30 cellular contexts compared by ENCODE assay signal in genomic region chr12:53550595-53550994, GRCh38. TPM values are rescaled to one million over a fixed set of nuclear protein-coding genes. Genes with fewer than 3 reads are reported as not detected.
A peak's percentile ranks its signal among the peaks of the same experiment; 100 is the strongest.
DNase-seq lines count a peak whose midpoint lies in the region; ATAC-seq and TF ChIP-seq lines count a peak whose summit lies in the region.
"Had no signal": no experiment of that assay in that cellular context is flagged by ENCODE, and none has a peak within 500 bp of the region (broad histone marks: within the 10 kb centered on the region; RNA-seq: fewer than 3 reads in every experiment).

No MANE protein-coding gene starts in this region.

- no peaks in the 10 kb centered on the region for H3K9me3 ChIP-seq in PC-3 (ENCODE audit: low read length)
- no peaks in the 10 kb centered on the region for H3K9me3 ChIP-seq in hepatocyte (ENCODE audit: low read depth)
- H3K9me3 ChIP-seq: heart left ventricle, Peyer's patch, right atrium auricular region, SJSA1, thoracic aorta had no signal

- no peak overlapping the region for H3K9ac ChIP-seq in PC-3 (ENCODE audit: low read length)

- ATAC-seq in PC-3: peak; percentile 95
- ATAC-seq in left colon: peak; percentile 78
- no peak for ATAC-seq in HG02981 (IDR thresholded peaks at IDR 0.05; ENCODE audit: unreplicated experiment)
- ATAC-seq: heart left ventricle, left cardiac atrium had no signal

- no TSS peak for BruUV-seq in PC-3 (replicated peaks; lab: Mats Ljungman, UMichigan)

- TF ChIP-seq CTCF in PC-3 (conservative IDR thresholded peaks at IDR 0.05; ENCODE audit: low read depth, low read length) (no peak), chondrocyte (IDR thresholded peaks at IDR 0.05) (no peak), hepatocyte (IDR thresholded peaks at IDR 0.05; ENCODE audit: poor library complexity) (no peak)

- no peaks in the 10 kb centered on the region for H3F3A ChIP-seq in PC-3 (ENCODE audit: low read length, unreplicated experiment)

- H3K79me2 ChIP-seq in PC-3 (ENCODE audit: low read length): no peaks in the 10 kb centered on the region
- peaks cover 3% of the 10 kb centered on the region for H3K79me2 ChIP-seq in hepatocyte

- H3K4me1 Mint-ChIP-seq in chondrocyte (ENCODE audit: low read depth): peaks cover 11% of the 10 kb centered on the region
- H3K4me1 Mint-ChIP-seq: naive B cell had no signal

- no peak overlapping the region for H3K4me3 Mint-ChIP-seq in chondrocyte (ENCODE audit: unreplicated experiment)
- H3K4me3 Mint-ChIP-seq: memory B cell, naive B cell had no signal

- H4K20me1 ChIP-seq in PC-3 (ENCODE audit: low read length) (no peaks in the 10 kb centered on the region), hepatocyte (ENCODE audit: insufficient read depth, poor library complexity, severe bottlenecking) (no peaks in the 10 kb centered on the region)

- H3K9me3 Mint-ChIP-seq in chondrocyte (ENCODE audit: low read depth): no peaks in the 10 kb centered on the region
- H3K9me3 Mint-ChIP-seq: memory B cell, naive B cell had no signal

- no peaks in the 10 kb centered on the region; the same call in 1 of the 2 replicates for H3K36me3 ChIP-seq in PC-3 (ENCODE audit: low read depth, low read length)
- no peaks in the 10 kb centered on the region for H3K36me3 ChIP-seq in hepatocyte (replicated peaks; ENCODE audit: insufficient read depth, low read depth)

- H3K27ac ChIP-seq in PC-3 (ENCODE audit: low read length) (0 out of 2 replicates have a peak overlapping the region, but pooled peaks have one; percentile 1), hepatocyte (no peak overlapping the region)
- H3K27ac ChIP-seq: cardiac muscle cell, heart left ventricle, right atrium auricular region, SJSA1, thoracic aorta had no signal

- H3K27me3 ChIP-seq in PC-3 (ENCODE audit: low read length) (no peaks in the 10 kb centered on the region), hepatocyte (no peaks in the 10 kb centered on the region)
- H3K27me3 ChIP-seq: cardiac muscle cell, heart left ventricle, Peyer's patch, right atrium auricular region, SJSA1 had no signal

- H3K9me2 ChIP-seq in PC-3 (replicated peaks; ENCODE audit: low read length): no peaks in the 10 kb centered on the region
- no peaks in the 10 kb centered on the region for H3K9me2 ChIP-seq in hepatocyte (replicated peaks; ENCODE audit: insufficient read depth)

- H3K36me3 Mint-ChIP-seq in chondrocyte (ENCODE audit: low read depth): peaks cover 12% of the 10 kb centered on the region
- H3K36me3 Mint-ChIP-seq: naive B cell had no signal

- H3K4me3 ChIP-seq in PC-3 (ENCODE audit: low read length) (no peak overlapping the region), hepatocyte (no peak overlapping the region)
- H3K4me3 ChIP-seq: cardiac muscle cell, heart left ventricle, Peyer's patch, right atrium auricular region, SJSA1, thoracic aorta had no signal

- DNase-seq in ELR (ENCODE audit: low read depth): peak; percentile 26
- peak; percentile 71 for DNase-seq in PC-3
- no peak for DNase-seq in chondrocyte (ENCODE audit: low spot score)
- no peak for DNase-seq in left colon
- DNase-seq in hepatocyte (ENCODE audit: low spot score): no peak
- DNase-seq in NCI-H187 (lab: John Stamatoyannopoulos, UW): no peak
- DNase-seq in HPDE6-E6E7 (ENCODE audit: extremely low spot score): no peak
- DNase-seq: activated CD4-positive, alpha-beta T cell treated with anti-CD3 and anti-CD28 coated beads for 4 hours; activated CD8-positive, alpha-beta memory T cell treated with anti-CD3 and anti-CD28 coated beads for 24 hours; activated gamma-delta T cell; activated T-cell treated with anti-CD3 and anti-CD28 coated beads, Interleukin-2, amount 50 U/mL, for 1 hour; HCEC 1CT; heart left ventricle; left cardiac atrium; naive B cell; NCI-H1436 treated with DMSO at 0.1 percent for 48 hours; NCI-H524; nucleus accumbens; Peyer's patch; stimulated activated naive CD4-positive, alpha-beta T cell treated with Interleukin-2 at 50 U/mL for 16 hours had no signal

- POLR2A ChIA-PET in PC-3 (lab: Charles Lee; ENCODE audit: unreplicated experiment): interaction anchor here (0.5 to 0.6 kb wide), 2 partner anchors 22 to 78 kb away, joined by 3 to 5 read pairs; no protein-coding TSS in a partner anchor

- no peak overlapping the region for H2AFZ ChIP-seq in PC-3 (ENCODE audit: low read length)
- no peak overlapping the region for H2AFZ ChIP-seq in hepatocyte

- intact Hi-C loops in PC-3 (cut with micrococcal nuclease): no loop called here
- intact Hi-C loops in left colon (cut with DNase I, micrococcal nuclease): no loop called here

- CTCF ChIA-PET in PC-3 (lab: Charles Lee): interaction anchor here (0.5 kb wide), 1 partner anchor 28 kb away, joined by 11 read pairs; no protein-coding TSS in a partner anchor

- H3K27me3 Mint-ChIP-seq in chondrocyte (ENCODE audit: low read depth): no peaks in the 10 kb centered on the region
- H3K27me3 Mint-ChIP-seq: memory B cell, naive B cell had no signal

- 89% methylated on average over 1 of the region's 1 CpG for WGBS in hepatocyte (ENCODE audit: low lambda C conversion rate, missing lambda C conversion rate)

- H3K4me2 ChIP-seq in PC-3 (ENCODE audit: low read length) (no peak overlapping the region), hepatocyte (no peak overlapping the region)

- H3K4me1 ChIP-seq in PC-3 (ENCODE audit: insufficient read depth, low read length) (peaks cover 11% of the 10 kb centered on the region), hepatocyte (ENCODE audit: insufficient read depth) (no peaks in the 10 kb centered on the region)
- H3K4me1 ChIP-seq: Peyer's patch, right atrium auricular region, SJSA1 had no signal

- H3K27ac Mint-ChIP-seq in chondrocyte (ENCODE audit: unreplicated experiment): peak overlapping the region; percentile 80
- H3K27ac Mint-ChIP-seq: memory B cell, naive B cell had no signal

RNA-seq across cellular contexts. Expression of gene NPFF, which starts 43.3 kb away (rescaled TPM):
- not detected in 2 replicates for total RNA-seq in PC-3 (2014; rRNA removed)
- 0.92 TPM in 1 of 3 replicates, not detected in the others for total RNA-seq in chondrocyte
- not detected for total RNA-seq in left colon
- total RNA-seq in hepatocyte: not detected in 2 replicates
- 0.77 TPM in 1 of 2 replicates, not detected in the other for polyA plus RNA-seq in hepatocyte
- total RNA-seq: cardiac muscle cell; Daoy; heart left ventricle; left cardiac atrium; M059J; Peyer's patch; right atrium auricular region; SJSA1; T-helper 1 cell treated with Interleukin-12 subunit alpha and Interleukin-12 subunit beta and Interleukin-4 antibody, amounts not matched to agents 30 ng/mL and 1 ng/mL, for 36 hours had no signal
- polyA plus RNA-seq: BJ, cardiac muscle cell, heart left ventricle had no signal

RNA-seq across cellular contexts. Expression of gene TARBP2, which starts 49.5 kb away (rescaled TPM):
- total RNA-seq in PC-3 (2014; rRNA removed) (82.0 and 98.9 TPM in 2 replicates), chondrocyte (23.5 to 34.0 TPM (median 24.1 TPM) in 3 replicates), left colon (10 to 100 TPM; 21.3 to 22.3 TPM), hepatocyte (39.1 and 54.6 TPM in 2 replicates)
- 81.1 and 88.6 TPM in 2 replicates for polyA plus RNA-seq in hepatocyte

RNA-seq across cellular contexts. Expression of gene MAP3K12, which starts 51.3 kb away (rescaled TPM):
- total RNA-seq in PC-3 (2014; rRNA removed) (8.5 and 9.6 TPM in 2 replicates), chondrocyte (25.5 to 30.6 TPM (median 26.9 TPM) in 3 replicates), left colon (1 to 10 TPM; 3.2 to 6.8 TPM), hepatocyte (10.8 and 16.0 TPM in 2 replicates)
- 10.0 and 14.0 TPM in 2 replicates for polyA plus RNA-seq in hepatocyte

Comparison
In these comparisons a context has a peak if more than half of its experiments do, and no peak if none do; other contexts are left out.
1. DNase-seq: peak in ELR (single experiment) and PC-3 (single experiment); none in chondrocyte (single experiment), left colon (0 of 2), hepatocyte (single experiment), NCI-H187 (0 of 2) and HPDE6-E6E7 (single experiment).